5 cellular contexts compared by ENCODE assay signal in genomic region chr6:33888183-33888582, GRCh38.
"Had no signal": no experiment of that assay in that cellular context is flagged by ENCODE, and none has a peak within 500 bp of the region (broad histone marks: within the 10 kb centered on the region; RNA-seq: fewer than 3 reads in every experiment).

No MANE protein-coding gene starts in this region.

- H3K36me3 Mint-ChIP-seq: IgD-negative memory B cell had no signal

- H3K4me1 Mint-ChIP-seq: IgD-negative memory B cell had no signal

- H3K27ac Mint-ChIP-seq: IgD-negative memory B cell had no signal

- DNase-seq: IMR-90, KBM-7 had no signal

- H3K4me3 Mint-ChIP-seq: IgD-negative memory B cell had no signal

- ATAC-seq: HepG2, K562 had no signal
